Comparison of ENCODE assay signal across 25 cellular contexts in genomic region chr4:95524184-95524583, GRCh38. TPM values are rescaled to one million over a fixed set of nuclear protein-coding genes. Genes with fewer than 3 reads are reported as not detected.
"Had no signal": no experiment of that assay in that cellular context is flagged by ENCODE, and none has a peak within 500 bp of the region (broad histone marks: within the 10 kb centered on the region; RNA-seq: fewer than 3 reads in every experiment).

No MANE protein-coding gene starts in this region.

- H3K4me3 Mint-ChIP-seq: activated CD4-positive, alpha-beta memory T cell treated with anti-CD3 and anti-CD28 coated beads, Interleukin-2, amount 10 ng/mL, durations not matched to agents 7 days and 5 days; activated CD8-positive, alpha-beta memory T cell treated with anti-CD3 and anti-CD28 coated beads, Interleukin-2, amount 10 ng/mL, durations not matched to agents 7 days and 5 days; activated naive CD4-positive, alpha-beta T cell treated with anti-CD3 and anti-CD28 coated beads for 36 hours; activated T-cell treated with anti-CD3 and anti-CD28 coated beads, Interleukin-2, amount 50 U/mL, for 24 hours; immature natural killer cell; neural progenitor cell had no signal

- H3K27me3 Mint-ChIP-seq: activated CD4-positive, alpha-beta memory T cell treated with anti-CD3 and anti-CD28 coated beads, Interleukin-2, amount 10 ng/mL, durations not matched to agents 7 days and 5 days; activated CD8-positive, alpha-beta memory T cell treated with anti-CD3 and anti-CD28 coated beads, Interleukin-2, amount 10 ng/mL, durations not matched to agents 7 days and 5 days; activated T-cell treated with anti-CD3 and anti-CD28 coated beads, Interleukin-2, amount 50 U/mL, for 24 hours had no signal

- H3K4me1 Mint-ChIP-seq: activated CD4-positive, alpha-beta memory T cell treated with anti-CD3 and anti-CD28 coated beads, Interleukin-2, amount 10 ng/mL, durations not matched to agents 7 days and 5 days; activated CD8-positive, alpha-beta memory T cell treated with anti-CD3 and anti-CD28 coated beads, Interleukin-2, amount 10 ng/mL, durations not matched to agents 7 days and 5 days; immature natural killer cell had no signal

- H3K36me3 Mint-ChIP-seq: activated CD8-positive, alpha-beta memory T cell treated with anti-CD3 and anti-CD28 coated beads, Interleukin-2, amount 10 ng/mL, durations not matched to agents 7 days and 5 days had no signal

- H3K9me3 Mint-ChIP-seq: activated CD4-positive, alpha-beta memory T cell treated with anti-CD3 and anti-CD28 coated beads, Interleukin-2, amount 10 ng/mL, durations not matched to agents 7 days and 5 days; activated naive CD4-positive, alpha-beta T cell treated with anti-CD3 and anti-CD28 coated beads for 36 hours; activated T-cell treated with anti-CD3 and anti-CD28 coated beads, Interleukin-2, amount 50 U/mL, for 24 hours had no signal

- H3K9me3 ChIP-seq: gastrocnemius medialis, heart right ventricle, psoas muscle, suprapubic skin, upper lobe of left lung had no signal

- H3K4me3 ChIP-seq: gastrocnemius medialis, heart right ventricle, neural progenitor cell, psoas muscle, suprapubic skin, upper lobe of left lung had no signal

- H3K4me1 ChIP-seq: gastrocnemius medialis, neural progenitor cell, psoas muscle, suprapubic skin, upper lobe of left lung had no signal

- H3K27me3 ChIP-seq: brain microvascular endothelial cell, gastrocnemius medialis, heart right ventricle, neural progenitor cell, suprapubic skin, upper lobe of left lung had no signal

- H3K27ac ChIP-seq: brain microvascular endothelial cell, gastrocnemius medialis, heart right ventricle, neural progenitor cell, psoas muscle, suprapubic skin, upper lobe of left lung had no signal

- DNase-seq: activated CD4-positive, alpha-beta memory T cell treated with anti-CD3 and anti-CD28 coated beads, Interleukin-2, amount 10 ng/mL, durations not matched to agents 7 days and 5 days; activated CD4-positive, alpha-beta T cell treated with anti-CD3 and anti-CD28 coated beads for 48 hours; activated CD4-positive, CD25-positive, alpha-beta regulatory T cell; activated CD8-positive, alpha-beta memory T cell treated with anti-CD3 and anti-CD28 coated beads, Interleukin-2, amount 10 ng/mL, durations not matched to agents 7 days and 5 days; activated naive CD4-positive, alpha-beta T cell treated with anti-CD3 and anti-CD28 coated beads for 36 hours; activated T-cell treated with anti-CD3 and anti-CD28 coated beads, Interleukin-2, amount 50 U/mL, for 24 hours; anterior cingulate cortex; brain microvascular endothelial cell; cortex of kidney; effector CD8-positive, alpha-beta T cell; gastrocnemius medialis; heart right ventricle; immature natural killer cell; kidney glomerular epithelial cell; left ventricle myocardium superior; psoas muscle; right cardiac atrium; stimulated activated CD4-positive, alpha-beta T cell treated with anti-CD3 and anti-CD28 coated beads, Interleukin-2, amount 100 ng/mL, for 24 hours; stimulated activated naive CD8-positive, alpha-beta T cell treated with anti-CD3 and anti-CD28 coated beads, Interleukin-15, Interleukin-2, amounts not matched to agents 100 U/mL and 50 U/mL, for 24 hours; T-helper 1 cell; T-helper 9 cell; upper lobe of left lung had no signal

- H3K36me3 ChIP-seq: brain microvascular endothelial cell, gastrocnemius medialis, heart right ventricle, neural progenitor cell, suprapubic skin, upper lobe of left lung had no signal

- H3K27ac Mint-ChIP-seq: activated CD4-positive, alpha-beta memory T cell treated with anti-CD3 and anti-CD28 coated beads, Interleukin-2, amount 10 ng/mL, durations not matched to agents 7 days and 5 days; activated CD8-positive, alpha-beta memory T cell treated with anti-CD3 and anti-CD28 coated beads, Interleukin-2, amount 10 ng/mL, durations not matched to agents 7 days and 5 days; activated naive CD4-positive, alpha-beta T cell treated with anti-CD3 and anti-CD28 coated beads for 36 hours; activated T-cell treated with anti-CD3 and anti-CD28 coated beads, Interleukin-2, amount 50 U/mL, for 24 hours; immature natural killer cell; neural progenitor cell had no signal

RNA-seq across cellular contexts. Expression of gene UNC5C, which starts 24.6 kb away (rescaled TPM):
- total RNA-seq: activated CD4-positive, alpha-beta memory T cell treated with anti-CD3 and anti-CD28 coated beads, Interleukin-2, amount 10 ng/mL, durations not matched to agents 7 days and 5 days; activated CD8-positive, alpha-beta memory T cell treated with anti-CD3 and anti-CD28 coated beads, Interleukin-2, amount 10 ng/mL, durations not matched to agents 7 days and 5 days; activated naive CD4-positive, alpha-beta T cell treated with anti-CD3 and anti-CD28 coated beads for 36 hours; mononuclear cell had no signal
- polyA plus RNA-seq: immature natural killer cell had no signal
